Comparison of ENCODE assay signal across 28 cellular contexts in genomic region chr13:89163081-89163480, GRCh38.
DNase-seq lines count a peak whose midpoint lies in the region; ATAC-seq, FAIRE-seq and TF ChIP-seq lines count a peak whose summit lies in the region.
"Had no signal": no experiment of that assay in that cellular context is flagged by ENCODE, and none has a peak within 500 bp of the region (broad histone marks: within the 10 kb centered on the region; RNA-seq: fewer than 3 reads in every experiment).

No MANE protein-coding gene starts in this region.

- no peak for ATAC-seq in Right ventricle myocardium superior (ENCODE audit: poor library complexity)
- ATAC-seq in GM18873 (IDR thresholded peaks at IDR 0.05; ENCODE audit: low FRiP score, unreplicated experiment), result no peak
- ATAC-seq: activated naive CD8-positive, alpha-beta T cell treated with anti-CD3 and anti-CD28 coated beads, Interleukin-2, amount 50 U/mL, for 24 hours; heart left ventricle; HepG2; Right ventricle myocardium inferior had no signal

- no peaks in the 10 kb centered on the region for H3K9me3 Mint-ChIP-seq in MCF 10A (ENCODE audit: unreplicated experiment)

- intact Hi-C loops in MCF 10A (cut with micrococcal nuclease) (no loop called here), Right ventricle myocardium superior (cut with DNase I) (no loop called here)

- no peak overlapping the region for H3K4me3 Mint-ChIP-seq in MCF 10A (ENCODE audit: unreplicated experiment)
- H3K4me3 Mint-ChIP-seq: activated CD4-positive, alpha-beta memory T cell treated with anti-CD3 and anti-CD28 coated beads, Interleukin-2, amount 10 ng/mL, durations not matched to agents 7 days and 5 days; activated naive CD8-positive, alpha-beta T cell treated with anti-CD3 and anti-CD28 coated beads, Interleukin-2, amount 50 U/mL, for 24 hours; H9; stimulated activated naive CD8-positive, alpha-beta T cell treated with anti-CD3 and anti-CD28 coated beads, Interleukin-15, Interleukin-2, amounts not matched to agents 100 ng/mL and 50 ng/mL, for 24 hours had no signal

- no peak for FAIRE-seq in frontal cortex (lab: Jason Lieb, UNC)
- FAIRE-seq: GM12891, HepG2 had no signal

- H3K4me1 Mint-ChIP-seq in MCF 10A (ENCODE audit: insufficient read depth, unreplicated experiment), result no peaks in the 10 kb centered on the region
- H3K4me1 Mint-ChIP-seq: activated CD4-positive, alpha-beta memory T cell treated with anti-CD3 and anti-CD28 coated beads, Interleukin-2, amount 10 ng/mL, durations not matched to agents 7 days and 5 days; activated naive CD8-positive, alpha-beta T cell treated with anti-CD3 and anti-CD28 coated beads, Interleukin-2, amount 50 U/mL, for 24 hours; H9 had no signal

- TF ChIP-seq CTCF in MCF 10A (IDR thresholded peaks at IDR 0.05; ENCODE audit: unreplicated experiment), result no peak

- DNase-seq in T47D (ENCODE audit: low read depth in 1 of 2, low spot score in 1 of 2), result peak; percentile 9 to 97
- DNase-seq in MCF 10A (ENCODE audit: unreplicated experiment), result no peak
- DNase-seq in NCI-H526 treated with DMSO at 0.1 percent for 48 hours (lab: John Stamatoyannopoulos, UW), result peak; percentile 98
- DNase-seq in cerebellar cortex (ENCODE audit: low spot score), result peak; percentile 22
- no peak for DNase-seq in mucosa of gallbladder (ENCODE audit: low spot score)
- no peak for DNase-seq in Right ventricle myocardium superior
- no peak for DNase-seq in frontal cortex (ENCODE audit: low spot score in 2 of 2)
- DNase-seq: 8988T; activated CD4-positive, alpha-beta memory T cell treated with anti-CD3 and anti-CD28 coated beads, Interleukin-2, amount 10 ng/mL, durations not matched to agents 7 days and 5 days; activated CD4-positive, CD25-positive, alpha-beta regulatory T cell treated with anti-CD3 and anti-CD28 coated beads, Interleukin-2, amount 50 U/mL, for 72 hours; activated gamma-delta T cell; activated naive CD8-positive, alpha-beta T cell treated with anti-CD3 and anti-CD28 coated beads, Interleukin-2, amount 50 U/mL, for 24 hours; BE2C; COR-L47; DND-41; H9; heart left ventricle; mammary epithelial cell; NCI-H1105; NCI-H69; sigmoid colon; stimulated activated CD4-positive, alpha-beta T cell treated with anti-CD3 and anti-CD28 coated beads, Interleukin-15, amount 100 ng/mL, for 24 hours; thyroid gland had no signal

- POLR2A ChIA-PET in MCF 10A (lab: Yijun Ruan, JAX), result no interaction called here

- H3K27me3 Mint-ChIP-seq in MCF 10A (ENCODE audit: insufficient read depth, unreplicated experiment), result no peaks in the 10 kb centered on the region
- H3K27me3 Mint-ChIP-seq: activated CD4-positive, alpha-beta memory T cell treated with anti-CD3 and anti-CD28 coated beads, Interleukin-2, amount 10 ng/mL, durations not matched to agents 7 days and 5 days; activated naive CD8-positive, alpha-beta T cell treated with anti-CD3 and anti-CD28 coated beads, Interleukin-2, amount 50 U/mL, for 24 hours; stimulated activated naive CD8-positive, alpha-beta T cell treated with anti-CD3 and anti-CD28 coated beads, Interleukin-15, Interleukin-2, amounts not matched to agents 100 ng/mL and 50 ng/mL, for 24 hours had no signal

- no peaks in the 10 kb centered on the region for H3K36me3 Mint-ChIP-seq in MCF 10A (ENCODE audit: insufficient read depth, unreplicated experiment)

- H3K27ac Mint-ChIP-seq in MCF 10A (ENCODE audit: low read depth, unreplicated experiment), result no peak overlapping the region
- H3K27ac Mint-ChIP-seq: activated CD4-positive, alpha-beta memory T cell treated with anti-CD3 and anti-CD28 coated beads, Interleukin-2, amount 10 ng/mL, durations not matched to agents 7 days and 5 days; activated naive CD8-positive, alpha-beta T cell treated with anti-CD3 and anti-CD28 coated beads, Interleukin-2, amount 50 U/mL, for 24 hours; H9; stimulated activated naive CD8-positive, alpha-beta T cell treated with anti-CD3 and anti-CD28 coated beads, Interleukin-15, Interleukin-2, amounts not matched to agents 100 ng/mL and 50 ng/mL, for 24 hours had no signal

- in situ Hi-C loops in T47D (cut with HindIII; ENCODE audit: low pct_unique_long_range_greater_than_20kb, low sequenced_read_pairs), result no loop called here

- CTCF ChIA-PET in MCF 10A (lab: Yijun Ruan, JAX), result no interaction called here

- BruUV-seq in MCF 10A (replicated peaks; lab: Mats Ljungman, UMichigan), result no TSS peak

Comparison
In these comparisons a context has a peak if more than half of its experiments do, and no peak if none do; other contexts are left out.
1. DNase-seq: peak in T47D (2 of 2), NCI-H526 treated with DMSO at 0.1 percent for 48 hours (single experiment) and cerebellar cortex (single experiment); none in MCF 10A (single experiment), mucosa of gallbladder (single experiment), Right ventricle myocardium superior (single experiment) and frontal cortex (0 of 2).